12 cellular contexts compared by ENCODE assay signal in the genomic region with DNA sequence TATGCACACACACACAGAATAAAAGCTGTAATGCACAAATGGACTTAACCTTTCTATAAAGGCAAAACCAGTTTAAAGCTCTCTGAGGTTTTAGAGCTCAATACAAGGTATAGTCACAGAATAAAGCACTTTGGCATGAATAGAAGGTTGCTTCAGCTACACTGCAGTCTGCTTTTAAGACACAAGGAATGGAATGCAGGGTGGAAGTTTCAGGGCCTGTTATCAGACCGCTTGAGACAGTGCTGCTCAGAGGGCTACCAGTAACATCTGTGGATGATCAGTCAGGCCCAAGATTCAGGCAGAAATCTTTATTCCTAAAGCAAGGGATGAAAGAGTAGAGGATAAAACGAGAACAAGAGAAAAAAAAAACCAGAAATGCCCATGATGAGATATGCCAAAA. TPM values are rescaled to one million over a fixed set of nuclear protein-coding genes. Genes with fewer than 3 reads are reported as not detected.
DNase-seq lines count a peak whose midpoint lies in the region; ATAC-seq and TF ChIP-seq lines count a peak whose summit lies in the region.
"Had no signal": no experiment of that assay in that cellular context is flagged by ENCODE, and none has a peak within 500 bp of the region (broad histone marks: within the 10 kb centered on the region; RNA-seq: fewer than 3 reads in every experiment).

No MANE protein-coding gene starts in this region.

- H3K9me3 ChIP-seq in SK-N-SH (no peaks in the 10 kb centered on the region), neuronal stem cell (replicated peaks in 1 of 2; ENCODE audit: control insufficient read depth in 2 of 2, insufficient read depth in 1 of 2, low read depth in 1 of 2, low read length in 2 of 2) (no peaks in the 10 kb centered on the region)
- H3K9me3 ChIP-seq: body of pancreas had no signal

- no peak overlapping the region for H2BK120ac ChIP-seq in neuronal stem cell (ENCODE audit: low read depth, low read length)

- intact Hi-C loops in dendritic cell treated with granulocyte-macrophage colony-stimulating factor and Interleukin-4, amounts not matched to agents 40 ng/mL and 50 ng/mL, for 4 days (cut with micrococcal nuclease), result no loop called here

- H3K27me3 Mint-ChIP-seq in IgD-negative memory B cell, result no peaks in the 10 kb centered on the region
- H3K27me3 Mint-ChIP-seq in dendritic cell treated with granulocyte-macrophage colony-stimulating factor and Interleukin-4, amounts not matched to agents 40 ng/mL and 50 ng/mL, for 4 days, result no peaks in the 10 kb centered on the region

- peaks cover 95% of the 10 kb centered on the region for H3K79me2 ChIP-seq in SK-N-SH (ENCODE audit: insufficient read depth)

- no peak overlapping the region for H2AFZ ChIP-seq in SK-N-SH (ENCODE audit: low read depth)
- no peak overlapping the region for H2AFZ ChIP-seq in neuronal stem cell (ENCODE audit: low read length)

- H2BK5ac ChIP-seq in neuronal stem cell (ENCODE audit: low read length), result no peak overlapping the region

- H3K27ac Mint-ChIP-seq in IgD-negative memory B cell, result peak overlapping the region in 2 of 3 donors; percentile 57 to 88
- peak overlapping the region; percentile 33 for H3K27ac Mint-ChIP-seq in dendritic cell treated with granulocyte-macrophage colony-stimulating factor and Interleukin-4, amounts not matched to agents 40 ng/mL and 50 ng/mL, for 4 days

- peaks cover 32% of the 10 kb centered on the region for H3F3A ChIP-seq in SK-N-SH (replicated peaks; ENCODE audit: insufficient read depth)

- H3K36me3 ChIP-seq in SK-N-SH (replicated peaks in 1 of 2; ENCODE audit: control insufficient read depth in 1 of 2, insufficient read depth in 2 of 2, low read length in 1 of 2) (peaks cover 27 to 89% of the 10 kb centered on the region in 2 experiments), neuronal stem cell (replicated peaks in 1 of 2; ENCODE audit: control insufficient read depth in 2 of 2, insufficient read depth in 2 of 2, low read length in 2 of 2) (no peaks in the 10 kb centered on the region)

- H4K20me1 ChIP-seq in SK-N-SH (ENCODE audit: insufficient read depth), result no peaks in the 10 kb centered on the region

- H3K4me3 ChIP-seq in SK-N-SH (ENCODE audit: low read depth in 2 of 2, low read length in 1 of 2) (no peak overlapping the region), neuronal stem cell (ENCODE audit: low read length in 2 of 2) (no peak overlapping the region)
- H3K4me3 ChIP-seq: body of pancreas had no signal

- H4K8ac ChIP-seq in neuronal stem cell (ENCODE audit: low read depth, low read length), result no peak overlapping the region

- H3K14ac ChIP-seq in neuronal stem cell (ENCODE audit: low read length), result no peak overlapping the region

- no peak overlapping the region for H3K4ac ChIP-seq in neuronal stem cell (ENCODE audit: low read length)

- no peaks in the 10 kb centered on the region for H3K79me1 ChIP-seq in neuronal stem cell (ENCODE audit: low read depth, low read length)

- H3K4me1 ChIP-seq in SK-N-SH (ENCODE audit: control insufficient read depth in 1 of 2, insufficient read depth in 2 of 2, low read depth in 1 of 2, low read length in 1 of 2) (peaks cover 0 to 6% of the 10 kb centered on the region in 2 experiments; a peak in 2 of 4 replicates), neuronal stem cell (ENCODE audit: control insufficient read depth in 2 of 2, insufficient read depth in 1 of 2, low read depth in 1 of 2, low read length in 2 of 2) (peaks cover 1 to 5% of the 10 kb centered on the region in 2 donors)
- H3K4me1 ChIP-seq: body of pancreas had no signal

- H3K27me3 ChIP-seq in SK-N-SH (ENCODE audit: insufficient read depth) (no peaks in the 10 kb centered on the region), neuronal stem cell (ENCODE audit: control insufficient read depth in 3 of 3, insufficient read depth in 3 of 3, low read depth in 1 of 3, low read length in 3 of 3) (no peaks in the 10 kb centered on the region)
- H3K27me3 ChIP-seq: body of pancreas had no signal

- TF ChIP-seq EP300 in SK-N-SH (IDR thresholded peaks at IDR 0.05; ENCODE audit: borderline replicate concordance in 1 of 2, low read depth in 1 of 2, low read length in 1 of 2), result no peak

- no peaks in the 10 kb centered on the region for H3K9me3 Mint-ChIP-seq in IgD-negative memory B cell
- no peaks in the 10 kb centered on the region for H3K9me3 Mint-ChIP-seq in dendritic cell treated with granulocyte-macrophage colony-stimulating factor and Interleukin-4, amounts not matched to agents 40 ng/mL and 50 ng/mL, for 4 days

- H3K36me3 Mint-ChIP-seq in IgD-negative memory B cell, result peaks cover 30% of the 10 kb centered on the region
- peaks cover 95% of the 10 kb centered on the region for H3K36me3 Mint-ChIP-seq in dendritic cell treated with granulocyte-macrophage colony-stimulating factor and Interleukin-4, amounts not matched to agents 40 ng/mL and 50 ng/mL, for 4 days (ENCODE audit: low read depth)

- no peak overlapping the region for H2BK12ac ChIP-seq in neuronal stem cell (ENCODE audit: low read length)

- H3K4me3 Mint-ChIP-seq in IgD-negative memory B cell, result peak overlapping the region in 1 of 4 donors; percentile 48
- H3K4me3 Mint-ChIP-seq in dendritic cell treated with granulocyte-macrophage colony-stimulating factor and Interleukin-4, amounts not matched to agents 40 ng/mL and 50 ng/mL, for 4 days, result no peak overlapping the region

- no peak overlapping the region for H2BK15ac ChIP-seq in neuronal stem cell (ENCODE audit: low read length)

- H3K9ac ChIP-seq in SK-N-SH (no peak overlapping the region), neuronal stem cell (ENCODE audit: low read depth, low read length, poor library complexity) (no peak overlapping the region)

- CTCF ChIA-PET in SK-N-SH (lab: Yijun Ruan, JAX), result no interaction called here

- H3K9me2 ChIP-seq in SK-N-SH, result no peaks in the 10 kb centered on the region

- POLR2A ChIA-PET in SK-N-SH (lab: Yijun Ruan, JAX), result no interaction called here

- TF ChIP-seq RAD21 in SK-N-SH (IDR thresholded peaks at IDR 0.05; ENCODE audit: low read length), result no peak

- H3K4me1 Mint-ChIP-seq in IgD-negative memory B cell, result peaks cover 43 to 56% (median 44%) of the 10 kb centered on the region in 3 donors
- peaks cover 72% of the 10 kb centered on the region for H3K4me1 Mint-ChIP-seq in dendritic cell treated with granulocyte-macrophage colony-stimulating factor and Interleukin-4, amounts not matched to agents 40 ng/mL and 50 ng/mL, for 4 days (ENCODE audit: low read depth)

- no peak overlapping the region for H2AK5ac ChIP-seq in neuronal stem cell (ENCODE audit: low read depth, low read length)

- no peak overlapping the region for H3K4me2 ChIP-seq in SK-N-SH
- H3K4me2 ChIP-seq in neuronal stem cell (ENCODE audit: insufficient read depth, low read length, poor library complexity, severe bottlenecking), result no peak overlapping the region

- DNase-seq in SK-N-SH (no peak), neuronal stem cell (ENCODE audit: low spot score) (peak; percentile 24), NCI-H1048 (lab: John Stamatoyannopoulos, UW) (no peak), SK-N-DZ (ENCODE audit: low spot score) (no peak), DMS 273 (lab: John Stamatoyannopoulos, UW; ENCODE audit: unreplicated experiment) (no peak)
- DNase-seq: body of pancreas, NCI-H2081 had no signal

- no peak overlapping the region for H4K91ac ChIP-seq in neuronal stem cell (ENCODE audit: low read depth, low read length, poor library complexity)

- ATAC-seq in SK-N-SH treated with all-trans-retinoic acid at 6 μM for 48 hours, result peak; percentile 86
- ATAC-seq: body of pancreas had no signal

- no peak overlapping the region for H3K18ac ChIP-seq in neuronal stem cell (ENCODE audit: low read length)

- TF ChIP-seq CTCF in SK-N-SH (IDR thresholded peaks at IDR 0.05), result no peak

- H3K23ac ChIP-seq in neuronal stem cell (ENCODE audit: low read depth, low read length, poor library complexity), result no peak overlapping the region

- H3K27ac ChIP-seq in SK-N-SH (ENCODE audit: low read depth in 2 of 2, low read length in 1 of 2) (peak overlapping the region in 1 of 2 experiments; percentile 45; a peak in 3 of 4 replicates), neuronal stem cell (replicated peaks; ENCODE audit: low read length) (no peak overlapping the region)
- H3K27ac ChIP-seq: 22Rv1, body of pancreas, VCaP had no signal

- WGBS in SK-N-SH (ENCODE audit: low lambda C conversion rate), result 87% methylated on average over 2 of the region's 2 CpGs
- no CpG with 5 or more reads among the region's 2 CpGs for WGBS in neuronal stem cell (ENCODE audit: extremely low coverage in 2 of 2, insufficient read length in 2 of 2, insufficient replicate concordance in 1 of 2), 2 donors

TF ChIP-seq in SK-N-SH treated with all-trans-retinoic acid at 6 μM for 48 hours, 23 proteins besides CTCF, POLR2A, EP300 and RAD21 (continues in another document):
- TF ChIP-seq ARNTL (CRISPR knock-in tag; IDR thresholded peaks at IDR 0.05; ENCODE audit: borderline replicate concordance, low read depth), result no peak
- TF ChIP-seq GLIS3 (CRISPR knock-in tag; IDR thresholded peaks at IDR 0.05), result no peak
- no peak for TF ChIP-seq BACH2 (CRISPR knock-in tag; IDR thresholded peaks at IDR 0.05; ENCODE audit: borderline replicate concordance)

TF ChIP-seq in SK-N-SH, 30 proteins besides CTCF, POLR2A, EP300 and RAD21 (continues in another document):
- TF ChIP-seq ELF1 (IDR thresholded peaks at IDR 0.05), result no peak
- no peak for TF ChIP-seq RXRA (IDR thresholded peaks at IDR 0.05; ENCODE audit: borderline replicate concordance, low read depth)

RNA-seq across cellular contexts. Expression of gene CD44, which starts 46.7 kb away (rescaled TPM):
- polyA plus RNA-seq in SK-N-SH (2012; rRNA removed) (457 and 550 TPM in 2 replicates), IgD-negative memory B cell (176 TPM)
- 360 and 443 TPM in 2 replicates for polyA plus RNA-seq in SK-N-SH (2012; cell fraction: cytosol; rRNA removed)
- polyA plus RNA-seq in SK-N-SH (2012; cell fraction: nucleus; rRNA removed), result 271 and 426 TPM in 2 replicates
- 1.6 TPM for polyA plus RNA-seq in neuronal stem cell (2013, experiment 1 of 2)
- polyA plus RNA-seq in neuronal stem cell (2013, experiment 2 of 2), result 0.75 TPM
- 0.61 and 1.4 TPM in 2 replicates for polyA plus RNA-seq in SK-N-DZ (2014; cell fraction: cytosol; rRNA removed)
- 0.12 and 0.39 TPM in 2 replicates for polyA plus RNA-seq in SK-N-DZ (2014; cell fraction: nucleus; rRNA removed)
